ENCODE assay signal across 9 cellular contexts in genomic region chr6:154156135-154156948, GRCh38.
DNase-seq lines count a peak whose midpoint lies in the region; ATAC-seq and TF ChIP-seq lines count a peak whose summit lies in the region.
"Had no signal": no experiment of that assay in that cellular context is flagged by ENCODE, and none has a peak within 500 bp of the region (broad histone marks: within the 10 kb centered on the region; RNA-seq: fewer than 3 reads in every experiment).

No MANE protein-coding gene starts in this region.

- H3K4me1 Mint-ChIP-seq in activated CD8-positive, alpha-beta T cell treated with anti-CD3 and anti-CD28 coated beads for 36 hours (ENCODE audit: low read depth), result peaks cover 47% of the 10 kb centered on the region
- peaks cover 8% of the 10 kb centered on the region for H3K4me1 Mint-ChIP-seq in endodermal cell
- peaks cover 38 to 43% of the 10 kb centered on the region in 2 donors for H3K4me1 Mint-ChIP-seq in natural killer cell treated with Interleukin-12 subunit alpha and Interleukin-12 subunit beta and Interleukin-15 and Interleukin-18, amount 100 ng/mL, for 72 hours (ENCODE audit: low read depth in 2 of 2)

- H3K36me3 Mint-ChIP-seq in activated CD8-positive, alpha-beta T cell treated with anti-CD3 and anti-CD28 coated beads for 36 hours (ENCODE audit: low read depth), result peaks cover 20% of the 10 kb centered on the region
- no peaks in the 10 kb centered on the region for H3K36me3 Mint-ChIP-seq in endodermal cell (ENCODE audit: low read depth)
- H3K36me3 Mint-ChIP-seq in natural killer cell treated with Interleukin-12 subunit alpha and Interleukin-12 subunit beta and Interleukin-15 and Interleukin-18, amount 100 ng/mL, for 72 hours, result no peaks in the 10 kb centered on the region

- ATAC-seq in HG03159 (IDR thresholded peaks at IDR 0.05; ENCODE audit: unreplicated experiment) (peak; percentile 76), upper lobe of left lung (ENCODE audit: low FRiP score in 2 of 2) (peak; percentile 84 to 92)
- peak; percentile 94 for ATAC-seq in activated CD8-positive, alpha-beta T cell treated with anti-CD3 and anti-CD28 coated beads for 36 hours
- peak; percentile 83 to 91 for ATAC-seq in natural killer cell treated with Interleukin-12 subunit alpha and Interleukin-12 subunit beta and Interleukin-15 and Interleukin-18, amount 100 ng/mL, for 72 hours

- H3K27ac Mint-ChIP-seq in activated CD8-positive, alpha-beta T cell treated with anti-CD3 and anti-CD28 coated beads for 36 hours, result peak overlapping the region; percentile 90
- peak overlapping the region; percentile 80 for H3K27ac Mint-ChIP-seq in endodermal cell
- peak overlapping the region; percentile 77 to 91 for H3K27ac Mint-ChIP-seq in natural killer cell treated with Interleukin-12 subunit alpha and Interleukin-12 subunit beta and Interleukin-15 and Interleukin-18, amount 100 ng/mL, for 72 hours

- H3K27me3 Mint-ChIP-seq in activated CD8-positive, alpha-beta T cell treated with anti-CD3 and anti-CD28 coated beads for 36 hours, result no peaks in the 10 kb centered on the region
- H3K27me3 Mint-ChIP-seq in endodermal cell (ENCODE audit: insufficient read depth), result no peaks in the 10 kb centered on the region
- no peaks in the 10 kb centered on the region for H3K27me3 Mint-ChIP-seq in natural killer cell treated with Interleukin-12 subunit alpha and Interleukin-12 subunit beta and Interleukin-15 and Interleukin-18, amount 100 ng/mL, for 72 hours

- H3K36me3 ChIP-seq in BLaER1 treated with 17β-estradiol and CSF1 and Interleukin-3, amounts not matched to agents 10 nM and 100 nM, result peaks cover 0 to 62% (median 34%) of the 10 kb centered on the region in 11 experiments; a peak in 17 of 22 replicates
- H3K36me3 ChIP-seq in endodermal cell (ENCODE audit: control insufficient read depth, insufficient read depth, low read length) (no peaks in the 10 kb centered on the region), upper lobe of left lung (no peaks in the 10 kb centered on the region)

- POLR2A ChIA-PET in activated CD8-positive, alpha-beta T cell treated with anti-CD3 and anti-CD28 coated beads for 36 hours (lab: Charles Lee), result interaction anchor here (0.9 to 2.0 kb wide), 3 partner anchors 14 to 95 kb away, joined by 3 to 4 read pairs (median 3); no protein-coding TSS in a partner anchor

- WGBS in endodermal cell (ENCODE audit: insufficient coverage in 1 of 2, insufficient read length in 1 of 2), 2 experiments, result 84 to 91% methylated on average over 9 to 12 of the region's 12 CpGs
- WGBS in upper lobe of left lung, 2 donors, result 52 to 66% methylated on average over 12 of the region's 12 CpGs

- H4K20me1 ChIP-seq in BLaER1 treated with 17β-estradiol and CSF1 and Interleukin-3, amounts not matched to agents 10 nM and 100 nM, result 0 out of 22 replicates have a peak, but pooled peaks cover 0 to 6% (median 0%) of the 10 kb centered on the region in 11 experiments

- no peak for TF ChIP-seq EP300 in upper lobe of left lung (IDR thresholded peaks at IDR 0.05)

- peak overlapping the region; percentile 58 for H3K4me3 Mint-ChIP-seq in activated CD8-positive, alpha-beta T cell treated with anti-CD3 and anti-CD28 coated beads for 36 hours
- no peak overlapping the region for H3K4me3 Mint-ChIP-seq in endodermal cell
- peak overlapping the region; percentile 76 for H3K4me3 Mint-ChIP-seq in natural killer cell treated with Interleukin-12 subunit alpha and Interleukin-12 subunit beta and Interleukin-15 and Interleukin-18, amount 100 ng/mL, for 72 hours

- peaks cover 24 to 68% (median 59%) of the 10 kb centered on the region in 10 experiments for H3K4me1 ChIP-seq in BLaER1 treated with 17β-estradiol and CSF1 and Interleukin-3, amounts not matched to agents 10 nM and 100 nM
- H3K4me1 ChIP-seq in endodermal cell (ENCODE audit: control insufficient read depth, insufficient read depth, low read length) (no peaks in the 10 kb centered on the region), upper lobe of left lung (peaks cover 17 to 24% (median 20%) of the 10 kb centered on the region in 4 donors)

- H3K4me3 ChIP-seq in BLaER1 treated with 17β-estradiol and CSF1 and Interleukin-3, amounts not matched to agents 10 nM and 100 nM, result peak overlapping the region in 2 of 10 experiments; percentile 8 to 15; a peak in 2 of 20 replicates
- H3K4me3 ChIP-seq in endodermal cell (ENCODE audit: low read length) (no peak overlapping the region), upper lobe of left lung (peak overlapping the region in 2 of 4 donors; percentile 23 to 28)
- H3K4me3 ChIP-seq: SK-N-MC had no signal

- intact Hi-C loops in activated CD8-positive, alpha-beta T cell treated with anti-CD3 and anti-CD28 coated beads for 36 hours (cut with micrococcal nuclease), result loop anchor here (1.0 to 5.0 kb wide), 3 partner anchors 94 to 216 kb away; no protein-coding TSS in a partner anchor

- H3K9me3 ChIP-seq in BLaER1 treated with 17β-estradiol and CSF1 and Interleukin-3, amounts not matched to agents 10 nM and 100 nM (replicated peaks in 1 of 11), result peaks cover 0 to 27% (median 8%) of the 10 kb centered on the region in 11 experiments; a peak in 12 of 22 replicates
- H3K9me3 ChIP-seq in endodermal cell (ENCODE audit: control insufficient read depth, low read length), result peaks cover 10% of the 10 kb centered on the region
- H3K9me3 ChIP-seq in upper lobe of left lung, result no peaks in the 10 kb centered on the region

- peak overlapping the region; percentile 4 to 73 (median 62); a peak in 20 of 22 replicates for H3K27ac ChIP-seq in BLaER1 treated with 17β-estradiol and CSF1 and Interleukin-3, amounts not matched to agents 10 nM and 100 nM
- no peak overlapping the region for H3K27ac ChIP-seq in endodermal cell (ENCODE audit: low read depth, low read length)
- peak overlapping the region; percentile 26 to 62 (median 52) for H3K27ac ChIP-seq in upper lobe of left lung
- H3K27ac ChIP-seq: SK-N-MC had no signal

- DNase-seq in NCI-H526 treated with DMSO at 0.1 percent for 48 hours (lab: John Stamatoyannopoulos, UW) (peak; percentile 10), endodermal cell (peak; percentile 87), upper lobe of left lung (peak in 1 of 2 donors; percentile 71)
- peak; percentile 86 for DNase-seq in activated CD8-positive, alpha-beta T cell treated with anti-CD3 and anti-CD28 coated beads for 36 hours
- DNase-seq in natural killer cell treated with Interleukin-12 subunit alpha and Interleukin-12 subunit beta and Interleukin-15 and Interleukin-18, amount 100 ng/mL, for 72 hours (ENCODE audit: low spot score), result peak; percentile 70

- TF ChIP-seq CTCF in activated CD8-positive, alpha-beta T cell treated with anti-CD3 and anti-CD28 coated beads for 36 hours (IDR thresholded peaks at IDR 0.05), result peak; percentile 91
- peak; percentile 94 for TF ChIP-seq CTCF in endodermal cell (conservative IDR thresholded peaks at IDR 0.05)
- peak; percentile 43 to 70 (median 58) for TF ChIP-seq CTCF in upper lobe of left lung (IDR thresholded peaks at IDR 0.05)

- CTCF ChIA-PET in activated CD8-positive, alpha-beta T cell treated with anti-CD3 and anti-CD28 coated beads for 36 hours (lab: Charles Lee), result interaction anchor here (0.5 to 7.6 kb wide), 8 partner anchors 9 to 215 kb away, joined by 3 to 137 read pairs (median 8); no protein-coding TSS in a partner anchor

- peak overlapping the region; percentile 10 to 65 (median 55); a peak in 15 of 22 replicates for H3K9ac ChIP-seq in BLaER1 treated with 17β-estradiol and CSF1 and Interleukin-3, amounts not matched to agents 10 nM and 100 nM
- H3K9ac ChIP-seq in endodermal cell (ENCODE audit: extremely low read depth, low read length, poor library complexity, severe bottlenecking), result no peak overlapping the region

- H3K4me2 ChIP-seq in BLaER1 treated with 17β-estradiol and CSF1 and Interleukin-3, amounts not matched to agents 10 nM and 100 nM, result peak overlapping the region; percentile 52 to 89 (median 71)

- TF ChIP-seq POLR2A in GM19099 (IDR thresholded peaks at IDR 0.05; ENCODE audit: extremely low read depth, insufficient read length, low read depth), result peak; percentile 10
- TF ChIP-seq POLR2A in upper lobe of left lung (IDR thresholded peaks at IDR 0.05), result no peak

- H3K9me3 Mint-ChIP-seq in activated CD8-positive, alpha-beta T cell treated with anti-CD3 and anti-CD28 coated beads for 36 hours, result no peaks in the 10 kb centered on the region
- H3K9me3 Mint-ChIP-seq in endodermal cell, result peaks cover 9% of the 10 kb centered on the region
- H3K9me3 Mint-ChIP-seq in natural killer cell treated with Interleukin-12 subunit alpha and Interleukin-12 subunit beta and Interleukin-15 and Interleukin-18, amount 100 ng/mL, for 72 hours, result no peaks in the 10 kb centered on the region

- no peaks in the 10 kb centered on the region for H3K27me3 ChIP-seq in BLaER1 treated with 17β-estradiol and CSF1 and Interleukin-3, amounts not matched to agents 10 nM and 100 nM
- H3K27me3 ChIP-seq in endodermal cell (ENCODE audit: control insufficient read depth, insufficient read depth, low read length, poor library complexity, severe bottlenecking) (no peaks in the 10 kb centered on the region), upper lobe of left lung (no peaks in the 10 kb centered on the region)
